1 cellular context compared by ENCODE assay signal in the genomic region with DNA sequence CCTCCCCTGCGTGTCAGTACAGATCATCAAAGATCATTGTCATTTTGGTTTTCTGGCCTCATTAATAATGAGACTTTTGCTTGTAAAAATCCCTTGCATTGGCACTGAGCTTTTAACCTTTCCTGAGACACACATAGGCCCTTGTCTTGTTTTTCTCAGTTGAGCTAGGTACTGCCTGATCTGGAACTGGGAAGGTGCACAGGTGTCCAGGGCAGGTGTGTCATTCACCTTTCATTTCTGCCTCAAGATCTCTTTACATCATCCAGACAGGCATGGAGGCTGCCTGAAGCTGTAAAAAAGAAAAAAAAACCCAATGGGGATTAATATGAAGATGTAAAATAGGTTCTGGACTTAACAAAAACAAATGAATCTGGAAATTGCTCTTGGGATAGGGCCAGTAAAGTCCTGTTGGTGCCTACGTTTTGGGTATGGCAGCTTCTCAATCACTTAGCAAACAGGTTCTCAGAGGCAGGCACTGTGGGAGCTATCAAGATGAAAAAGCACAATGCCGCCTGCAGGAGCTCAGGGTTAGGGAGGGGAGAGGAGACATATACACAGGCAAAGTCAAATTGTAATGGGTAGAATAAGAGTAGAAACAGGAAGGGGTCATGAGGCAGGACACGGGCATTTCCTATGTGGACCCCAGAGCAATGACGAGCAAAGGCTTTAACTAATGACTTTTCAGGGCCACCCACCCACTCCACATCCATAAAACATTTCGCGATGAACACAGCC.
TF ChIP-seq lines count a peak whose summit lies in the region.

No MANE protein-coding gene starts in this region.

TF ChIP-seq in GM23338, 12 proteins besides CTCF, POLR2A, EP300 and RAD21 (continued from another document):
- TF ChIP-seq ZNF462 (CRISPR knock-in tag; IDR thresholded peaks at IDR 0.05) = no peak
- TF ChIP-seq ZNF331 (CRISPR knock-in tag; IDR thresholded peaks at IDR 0.05; ENCODE audit: low read depth) = no peak
- TF ChIP-seq EZH2 (IDR thresholded peaks at IDR 0.05; ENCODE audit: low read depth, unreplicated experiment) = no peak
- TF ChIP-seq CREB1 (CRISPR knock-in tag; IDR thresholded peaks at IDR 0.05; ENCODE audit: low read depth) = no peak
